In the genomic region with DNA sequence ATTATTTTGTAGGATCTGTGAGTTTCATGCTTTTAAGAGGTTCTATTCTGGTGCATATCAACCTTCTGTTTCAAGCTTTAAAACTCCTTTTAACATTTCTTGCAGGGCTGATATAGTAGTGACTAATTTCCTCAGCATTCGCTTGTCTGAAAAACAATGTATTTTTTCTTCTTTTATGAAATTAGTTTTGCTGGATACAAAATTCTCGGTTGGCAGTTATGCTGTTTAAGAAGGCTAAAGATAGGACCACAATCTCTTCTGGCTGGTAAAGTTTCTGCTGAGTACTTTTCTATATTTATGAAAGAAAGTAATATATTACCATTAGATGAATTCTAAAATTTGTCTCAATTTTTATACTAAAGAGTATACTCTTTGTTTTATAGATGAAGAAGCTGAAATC, we compare ENCODE assay signal across 23 cellular contexts.
"Had no signal": no experiment of that assay in that cellular context is flagged by ENCODE, and none has a peak within 500 bp of the region (broad histone marks: within the 10 kb centered on the region; RNA-seq: fewer than 3 reads in every experiment).

No MANE protein-coding gene starts in this region.

- H3K27me3 Mint-ChIP-seq: progenitor cell of endocrine pancreas; stimulated activated naive B cell treated with anti-CD40 and anti-IgM and Interleukin-4, amounts not matched to agents 10 μg/mL and 1 μg/mL and 100 μg/mL, for 72 hours; stimulated activated naive CD8-positive, alpha-beta T cell treated with anti-CD3 and anti-CD28 coated beads, Interleukin-15, Interleukin-2, amounts not matched to agents 100 ng/mL and 50 ng/mL, for 24 hours had no signal

- H3K4me1 Mint-ChIP-seq: nephron; neural progenitor cell; stimulated activated effector memory CD8-positive, alpha-beta T cell treated with anti-CD3 and anti-CD28 coated beads, Interleukin-12 subunit alpha, Interleukin-12 subunit beta, amount 100 ng/mL, for 72 hours; stimulated activated naive B cell treated with anti-CD40 and anti-IgM and Interleukin-4, amounts not matched to agents 10 μg/mL and 1 μg/mL and 100 μg/mL, for 72 hours had no signal

- DNase-seq: occipital lobe; ovary; posterior cingulate gyrus; psoas muscle; right cardiac atrium; right lobe of liver; sigmoid colon; small intestine; stimulated activated CD4-positive, alpha-beta T cell treated with anti-CD3 and anti-CD28 coated beads, Interleukin-15, amount 100 ng/mL, for 24 hours; stimulated activated CD4-positive, alpha-beta T cell treated with anti-CD3 and anti-CD28 coated beads, Interleukin-2, amount 100 ng/mL, for 24 hours; stimulated activated CD4-positive, alpha-beta T cell treated with anti-CD3 and anti-CD28 coated beads, Interleukin-2, amount 100 ng/mL, for 48 hours; stimulated activated CD4-positive, alpha-beta T cell treated with anti-CD3 and anti-CD28 coated beads, Interleukin-4, amount 100 ng/mL, for 24 hours; stimulated activated naive B cell treated with anti-CD40 and anti-IgM and Interleukin-4, amounts not matched to agents 10 μg/mL and 1 μg/mL and 100 μg/mL, for 72 hours; stimulated activated naive CD4-positive, alpha-beta T cell treated with Interleukin-2 at 50 U/mL for 16 hours; stomach; thyroid gland; trophoblast cell; upper lobe of left lung had no signal

- H3K27ac Mint-ChIP-seq: nephron; neural progenitor cell; progenitor cell of endocrine pancreas; stimulated activated effector memory CD8-positive, alpha-beta T cell treated with anti-CD3 and anti-CD28 coated beads, Interleukin-12 subunit alpha, Interleukin-12 subunit beta, amount 100 ng/mL, for 72 hours; stimulated activated naive B cell treated with anti-CD40 and anti-IgM and Interleukin-4, amounts not matched to agents 10 μg/mL and 1 μg/mL and 100 μg/mL, for 72 hours; stimulated activated naive CD8-positive, alpha-beta T cell treated with anti-CD3 and anti-CD28 coated beads, Interleukin-15, Interleukin-2, amounts not matched to agents 100 ng/mL and 50 ng/mL, for 24 hours had no signal

- H3K4me3 Mint-ChIP-seq: nephron; neural progenitor cell; stimulated activated effector memory CD8-positive, alpha-beta T cell treated with anti-CD3 and anti-CD28 coated beads, Interleukin-12 subunit alpha, Interleukin-12 subunit beta, amount 100 ng/mL, for 72 hours; stimulated activated naive B cell treated with anti-CD40 and anti-IgM and Interleukin-4, amounts not matched to agents 10 μg/mL and 1 μg/mL and 100 μg/mL, for 72 hours; stimulated activated naive CD8-positive, alpha-beta T cell treated with anti-CD3 and anti-CD28 coated beads, Interleukin-15, Interleukin-2, amounts not matched to agents 100 ng/mL and 50 ng/mL, for 24 hours had no signal

- H3K36me3 Mint-ChIP-seq: neural progenitor cell; stimulated activated effector memory CD8-positive, alpha-beta T cell treated with anti-CD3 and anti-CD28 coated beads, Interleukin-12 subunit alpha, Interleukin-12 subunit beta, amount 100 ng/mL, for 72 hours had no signal
